In the genomic region with DNA sequence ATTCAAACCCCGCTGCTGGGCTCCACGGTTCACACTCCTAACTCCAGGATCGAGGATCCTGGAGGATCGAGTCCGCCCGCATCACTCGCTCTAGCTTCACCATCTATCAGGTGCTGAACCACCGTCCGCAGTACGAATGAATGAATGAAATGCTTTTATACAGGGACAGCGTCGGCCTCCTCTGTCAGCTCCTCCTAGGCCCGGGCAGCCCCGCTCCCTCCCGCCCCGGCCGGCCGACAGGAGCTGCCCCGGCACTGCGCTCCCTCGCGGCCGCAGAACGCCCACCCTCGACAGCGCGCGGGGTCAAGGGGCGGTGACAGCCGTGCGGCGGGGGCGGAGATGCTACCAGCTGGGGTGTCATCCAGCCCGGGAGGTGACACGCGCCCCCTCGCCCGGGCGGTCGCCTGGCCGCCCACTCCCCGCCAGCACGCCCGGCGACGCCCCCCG, we compare ENCODE assay signal across 7 cellular contexts. TPM values are rescaled to one million over a fixed set of nuclear protein-coding genes. Genes with fewer than 3 reads are reported as not detected.
A peak's percentile ranks its signal among the peaks of the same experiment; 100 is the strongest.
DNase-seq lines count a peak whose midpoint lies in the region; ATAC-seq and TF ChIP-seq lines count a peak whose summit lies in the region.

No MANE protein-coding gene starts in this region.

- peaks cover 6% of the 10 kb centered on the region for H3K79me1 ChIP-seq in mesenchymal stem cell (replicated peaks; ENCODE audit: low read length, poor library complexity, severe bottlenecking)

- no peak overlapping the region for H2BK5ac ChIP-seq in mesenchymal stem cell (ENCODE audit: low read depth, low read length, poor library complexity, severe bottlenecking)

- peak overlapping the region in 1 of 2 experiments; percentile 89 for H3K18ac ChIP-seq in mesenchymal stem cell (ENCODE audit: low read depth in 1 of 2, low read length in 2 of 2)

- H2AFZ ChIP-seq in mesenchymal stem cell (ENCODE audit: low read depth, low read length) = peak overlapping the region; percentile 44

- TF ChIP-seq CTCF in GM13976 (IDR thresholded peaks at IDR 0.05; ENCODE audit: borderline replicate concordance, control extremely low read depth, extremely low read depth, insufficient read depth, missing control alignments) (peak; percentile 35), NB4 (IDR thresholded peaks at IDR 0.05; ENCODE audit: low read depth, low read length) (no peak)

- H3K4me3 ChIP-seq in NB4 (ENCODE audit: low read depth, low read length) (peak overlapping the region; percentile 77), mesenchymal stem cell (ENCODE audit: insufficient read depth in 1 of 2, low read depth in 1 of 2, low read length in 2 of 2) (peak overlapping the region; percentile 82)

- peaks cover 5% of the 10 kb centered on the region for H3K9me3 Mint-ChIP-seq in activated CD4-positive, alpha-beta T cell treated with anti-CD3 and anti-CD28 coated beads, Interleukin-2, amount 10 ng/mL, durations not matched to agents 24 days and 14 days

- peak overlapping the region; percentile 89 for H3K4me2 ChIP-seq in mesenchymal stem cell (ENCODE audit: low read length, poor library complexity, severe bottlenecking)

- H3K27ac Mint-ChIP-seq in activated CD4-positive, alpha-beta T cell treated with anti-CD3 and anti-CD28 coated beads, Interleukin-2, amount 10 ng/mL, durations not matched to agents 24 days and 14 days = peak overlapping the region; percentile 93

- no peak overlapping the region for H2AK5ac ChIP-seq in mesenchymal stem cell (ENCODE audit: low read length, severe bottlenecking)

- peaks cover 2% of the 10 kb centered on the region for H3K9me3 ChIP-seq in mesenchymal stem cell (ENCODE audit: control insufficient read depth, low read length)

- intact Hi-C loops in activated CD4-positive, alpha-beta T cell treated with anti-CD3 and anti-CD28 coated beads, Interleukin-2, amount 10 ng/mL, durations not matched to agents 24 days and 14 days (cut with micrococcal nuclease) = loop anchor here (1.0 to 5.0 kb wide), 3 partner anchors 9 to 358 kb away; a partner anchor contains a TSS

- TF ChIP-seq POLR2A in NB4 (IDR thresholded peaks at IDR 0.05; ENCODE audit: extremely low read depth, insufficient read length) = no peak

- peak overlapping the region; percentile 40 for H2BK15ac ChIP-seq in mesenchymal stem cell (ENCODE audit: low read depth, poor library complexity, severe bottlenecking)

- H3K36me3 Mint-ChIP-seq in activated CD4-positive, alpha-beta T cell treated with anti-CD3 and anti-CD28 coated beads, Interleukin-2, amount 10 ng/mL, durations not matched to agents 24 days and 14 days (ENCODE audit: low read depth) = peaks cover 32% of the 10 kb centered on the region

- peak overlapping the region; percentile 90 for H3K4me3 Mint-ChIP-seq in activated CD4-positive, alpha-beta T cell treated with anti-CD3 and anti-CD28 coated beads, Interleukin-2, amount 10 ng/mL, durations not matched to agents 24 days and 14 days

- H3K36me3 ChIP-seq in mesenchymal stem cell (ENCODE audit: control insufficient read depth in 1 of 2, insufficient read depth in 2 of 2, low read depth in 1 of 2, low read length in 2 of 2) = peaks cover 12 to 26% of the 10 kb centered on the region in 2 experiments

- peak overlapping the region; percentile 50 for H3K27ac ChIP-seq in mesenchymal stem cell (ENCODE audit: low read length, poor library complexity, severe bottlenecking)

- H2BK120ac ChIP-seq in mesenchymal stem cell (ENCODE audit: low read depth, low read length) = peak overlapping the region; percentile 76

- no peaks in the 10 kb centered on the region for H3K27me3 ChIP-seq in mesenchymal stem cell (ENCODE audit: control insufficient read depth in 1 of 2, insufficient read depth in 1 of 2, low read length in 2 of 2)

- H3K23ac ChIP-seq in mesenchymal stem cell (ENCODE audit: low read length in 2 of 2) = peak overlapping the region in 1 of 2 experiments; percentile 88

- ATAC-seq in HG02571 (IDR thresholded peaks at IDR 0.05; ENCODE audit: unreplicated experiment) = peak; percentile 64

- H3K27me3 Mint-ChIP-seq in activated CD4-positive, alpha-beta T cell treated with anti-CD3 and anti-CD28 coated beads, Interleukin-2, amount 10 ng/mL, durations not matched to agents 24 days and 14 days = no peaks in the 10 kb centered on the region

- peak overlapping the region in 1 of 2 experiments; percentile 47 for H3K14ac ChIP-seq in mesenchymal stem cell (ENCODE audit: low read length in 2 of 2)

- peak overlapping the region; percentile 91 for H3K9ac ChIP-seq in mesenchymal stem cell (ENCODE audit: low read length)

- H3K4ac ChIP-seq in mesenchymal stem cell (ENCODE audit: low read depth in 1 of 2, low read length in 2 of 2) = peak overlapping the region in 1 of 2 experiments; percentile 65

- in situ Hi-C loops in GM13976 (cut with MboI; ENCODE audit: low sequenced_read_pairs, unreplicated experiment) = loop anchor here (25.0 kb wide), 1 partner anchor 163 kb away; a partner anchor contains a TSS

- H3K4me1 Mint-ChIP-seq in activated CD4-positive, alpha-beta T cell treated with anti-CD3 and anti-CD28 coated beads, Interleukin-2, amount 10 ng/mL, durations not matched to agents 24 days and 14 days = peaks cover 44% of the 10 kb centered on the region

- H3K4me1 ChIP-seq in mesenchymal stem cell (ENCODE audit: control insufficient read depth, insufficient read depth, low read depth, low read length) = peaks cover 2% of the 10 kb centered on the region

- no peak overlapping the region for H4K91ac ChIP-seq in mesenchymal stem cell (ENCODE audit: low read length)

- no peak overlapping the region for H2BK12ac ChIP-seq in mesenchymal stem cell (ENCODE audit: low read length in 2 of 2)

- peak; percentile 84 for DNase-seq in GM13976 (ENCODE audit: low spot score)
- peak; percentile 76 for DNase-seq in NB4 (ENCODE audit: low read depth)
- DNase-seq in activated CD4-positive, alpha-beta T cell treated with anti-CD3 and anti-CD28 coated beads, Interleukin-2, amount 10 ng/mL, durations not matched to agents 24 days and 14 days = peak; percentile 93
- peak; percentile 89 for DNase-seq in ecto neural progenitor cell (ENCODE audit: low spot score)
- peak; percentile 73 for DNase-seq in mesenchymal stem cell
- peak; percentile 79 to 82 for DNase-seq in stimulated activated CD8-positive, alpha-beta memory T cell treated with anti-CD3 and anti-CD28 coated beads, Interleukin-15, amount 100 ng/mL, for 4 hours (ENCODE audit: low read depth in 2 of 2)

- WGBS in mesenchymal stem cell = 2% methylated on average over 39 of the region's 47 CpGs

- H4K8ac ChIP-seq in mesenchymal stem cell (ENCODE audit: low read length) = no peak overlapping the region

RNA-seq across cellular contexts. Expression of a gene that starts 0.5 kb away (rescaled TPM):
- total RNA-seq in activated CD4-positive, alpha-beta T cell treated with anti-CD3 and anti-CD28 coated beads, Interleukin-2, amount 10 ng/mL, durations not matched to agents 24 days and 14 days = 60.9 and 63.9 TPM in 2 replicates
- polyA plus RNA-seq in mesenchymal stem cell (2013, experiment 1 of 2) = 17.2 TPM
- polyA plus RNA-seq in mesenchymal stem cell (2013, experiment 2 of 2) = 16.9 TPM

RNA-seq across cellular contexts. Expression of a gene that starts 28.7 kb away (rescaled TPM):
- not detected in 2 replicates for total RNA-seq in activated CD4-positive, alpha-beta T cell treated with anti-CD3 and anti-CD28 coated beads, Interleukin-2, amount 10 ng/mL, durations not matched to agents 24 days and 14 days
- not detected for polyA plus RNA-seq in mesenchymal stem cell (2013, experiment 1 of 2)
- polyA plus RNA-seq in mesenchymal stem cell (2013, experiment 2 of 2) = not detected

RNA-seq across cellular contexts. Expression of a gene that starts 42.5 kb away (rescaled TPM):
- not detected in 2 replicates for total RNA-seq in activated CD4-positive, alpha-beta T cell treated with anti-CD3 and anti-CD28 coated beads, Interleukin-2, amount 10 ng/mL, durations not matched to agents 24 days and 14 days
- polyA plus RNA-seq in mesenchymal stem cell (2013, experiment 1 of 2) = 3.4 TPM
- polyA plus RNA-seq in mesenchymal stem cell (2013, experiment 2 of 2) = 4.0 TPM

RNA-seq across cellular contexts. Expression of a gene that starts 46.5 kb away (rescaled TPM):
- not detected in 2 replicates for total RNA-seq in activated CD4-positive, alpha-beta T cell treated with anti-CD3 and anti-CD28 coated beads, Interleukin-2, amount 10 ng/mL, durations not matched to agents 24 days and 14 days
- polyA plus RNA-seq in mesenchymal stem cell (2013, experiment 1 of 2) = 0.19 TPM
- polyA plus RNA-seq in mesenchymal stem cell (2013, experiment 2 of 2) = 0.16 TPM

Comparison
In these comparisons a context has a peak if more than half of its experiments do, and no peak if none do; other contexts are left out.
1. Peak in every context shown above with its lines: DNase-seq, ATAC-seq, H3K4me3 ChIP-seq and H3K27ac ChIP-seq.